ENCODE assay signal across 16 cellular contexts in the genomic region with DNA sequence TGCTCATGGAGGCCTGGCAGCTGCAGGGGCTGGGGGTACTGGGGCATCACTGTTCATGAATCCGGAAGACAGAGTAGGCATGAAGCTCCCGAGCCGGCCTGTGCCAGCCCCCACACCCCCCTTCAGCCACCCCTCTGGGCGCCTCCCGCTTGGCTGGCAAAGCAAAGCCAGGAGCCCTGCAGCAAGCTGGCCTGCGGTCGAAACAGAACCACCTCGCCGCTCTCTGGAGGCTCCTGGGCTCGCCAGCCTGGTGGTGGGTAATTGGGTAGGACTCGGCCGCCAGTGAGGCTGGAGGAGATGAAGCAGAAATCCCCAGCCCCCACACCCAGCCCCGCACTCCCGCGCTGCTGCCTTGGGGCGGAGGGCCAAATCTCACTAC.
A peak's percentile ranks its signal among the peaks of the same experiment; 100 is the strongest.
DNase-seq lines count a peak whose midpoint lies in the region; ATAC-seq and TF ChIP-seq lines count a peak whose summit lies in the region.
"Had no signal": no experiment of that assay in that cellular context is flagged by ENCODE, and none has a peak within 500 bp of the region (broad histone marks: within the 10 kb centered on the region; RNA-seq: fewer than 3 reads in every experiment).

No MANE protein-coding gene starts in this region.

- H3K79me2 ChIP-seq in GM23338 (replicated peaks; ENCODE audit: insufficient read depth) = no peaks in the 10 kb centered on the region

- ATAC-seq in GM23338 (no peak), left ventricle myocardium superior (no peak)
- ATAC-seq: K562 had no signal

- H3K27me3 ChIP-seq in BLaER1 (no peaks in the 10 kb centered on the region), GM23338 (ENCODE audit: insufficient read depth) (no peaks in the 10 kb centered on the region)

- peak overlapping the region; percentile 65 for H3K27ac Mint-ChIP-seq in GM23338
- H3K27ac Mint-ChIP-seq in nephron progenitor cell = no peak overlapping the region
- no peak overlapping the region for H3K27ac Mint-ChIP-seq in progenitor cell of endocrine pancreas

- no peak overlapping the region for H3K9ac ChIP-seq in BLaER1

- DNase-seq in GM23338 (ENCODE audit: low spot score) = no peak
- DNase-seq in left ventricle myocardium superior = peak; percentile 21
- DNase-seq in nephron progenitor cell = peak; percentile 2
- no peak for DNase-seq in DMS79 (lab: John Stamatoyannopoulos, UW)
- DNase-seq in stimulated activated CD4-positive, alpha-beta T cell treated with anti-CD3 and anti-CD28 coated beads, Interleukin-4, amount 100 ng/mL, for 4 hours = no peak
- no peak for DNase-seq in progenitor cell of endocrine pancreas (ENCODE audit: low spot score, unreplicated experiment)
- DNase-seq: C1 segment of cervical spinal cord; DMS79 treated with DMSO at 0.1 percent for 48 hours; NCI-H1105; NCI-H2081 treated with DMSO at 0.1 percent for 48 hours; NCI-H446 treated with DMSO at 0.1 percent for 48 hours; NCI-H69; NK-92 treated with Interleukin-12 subunit alpha and Interleukin-12 subunit beta, amount 100 ng/mL, for 24 hours; SIG-M5 had no signal

- 0 out of 2 replicates have a peak overlapping the region, but pooled peaks have one; percentile 59 for H2AFZ ChIP-seq in GM23338

- H4K20me1 ChIP-seq in BLaER1 (peaks cover 8% of the 10 kb centered on the region), GM23338 (replicated peaks; ENCODE audit: insufficient read depth) (no peaks in the 10 kb centered on the region)

- H3K36me3 Mint-ChIP-seq in GM23338 (ENCODE audit: low read depth) (peaks cover 8% of the 10 kb centered on the region; the same call in 2 of the 3 replicates), nephron progenitor cell (ENCODE audit: low read depth) (peaks cover 15% of the 10 kb centered on the region), progenitor cell of endocrine pancreas (ENCODE audit: insufficient read depth) (peaks cover 2% of the 10 kb centered on the region)

- TF ChIP-seq CTCF in GM23338 (conservative IDR thresholded peaks at IDR 0.05; ENCODE audit: low read depth in 2 of 2) (no peak), nephron progenitor cell (IDR thresholded peaks at IDR 0.05) (no peak), progenitor cell of endocrine pancreas (IDR thresholded peaks at IDR 0.05; ENCODE audit: unreplicated experiment) (no peak)

- H3K9me3 ChIP-seq in BLaER1 = peaks cover 21% of the 10 kb centered on the region

- H3K4me1 Mint-ChIP-seq in GM23338 (peaks cover 6% of the 10 kb centered on the region; the same call in 2 of the 3 replicates), nephron progenitor cell (peaks cover 57% of the 10 kb centered on the region), progenitor cell of endocrine pancreas (ENCODE audit: low read depth) (no peaks in the 10 kb centered on the region)

- H3K4me1 ChIP-seq in BLaER1 (peaks cover 43% of the 10 kb centered on the region), GM23338 (ENCODE audit: insufficient read depth) (no peaks in the 10 kb centered on the region)

- H3K9me2 ChIP-seq in GM23338 (ENCODE audit: insufficient read depth) = no peaks in the 10 kb centered on the region

- H3K27ac ChIP-seq in BLaER1 (no peak overlapping the region), GM23338 (ENCODE audit: low read depth) (no peak overlapping the region)

- H3F3A ChIP-seq in GM23338 (replicated peaks; ENCODE audit: low read depth) = no peaks in the 10 kb centered on the region

- H3K9me3 Mint-ChIP-seq in GM23338 = peaks cover 21% of the 10 kb centered on the region
- H3K9me3 Mint-ChIP-seq in nephron progenitor cell = peaks cover 25% of the 10 kb centered on the region
- H3K9me3 Mint-ChIP-seq in progenitor cell of endocrine pancreas (ENCODE audit: low read depth) = peaks cover 14% of the 10 kb centered on the region

- peak overlapping the region; percentile 75 for H3K4me2 ChIP-seq in BLaER1
- no peak overlapping the region for H3K4me2 ChIP-seq in GM23338

- H3K4me3 Mint-ChIP-seq in GM23338 (no peak overlapping the region), nephron progenitor cell (peak overlapping the region; percentile 38), progenitor cell of endocrine pancreas (ENCODE audit: low read depth) (no peak overlapping the region)

- H3K4me3 ChIP-seq in BLaER1 (no peak overlapping the region), GM23338 (no peak overlapping the region)
- H3K4me3 ChIP-seq: K562 had no signal

- H3K27me3 Mint-ChIP-seq in GM23338 (ENCODE audit: insufficient read depth, low read depth, poor library complexity) = peaks cover 13% of the 10 kb centered on the region
- H3K27me3 Mint-ChIP-seq in nephron progenitor cell (ENCODE audit: low read depth, poor library complexity) = peaks cover 12% of the 10 kb centered on the region
- no peaks in the 10 kb centered on the region for H3K27me3 Mint-ChIP-seq in progenitor cell of endocrine pancreas

- H3K36me3 ChIP-seq in BLaER1 = no peaks in the 10 kb centered on the region
- no peaks in the 10 kb centered on the region for H3K36me3 ChIP-seq in GM23338 (ENCODE audit: insufficient read depth)

- intact Hi-C loops in left ventricle myocardium superior (cut with micrococcal nuclease) = no loop called here

TF ChIP-seq in GM23338, 12 proteins besides CTCF, POLR2A, EP300 and RAD21 (continues in another document):
- TF ChIP-seq ZNF331 (CRISPR knock-in tag; IDR thresholded peaks at IDR 0.05; ENCODE audit: low read depth) (no peak), JUNB (IDR thresholded peaks at IDR 0.05; ENCODE audit: unreplicated experiment) (no peak), CREB1 (CRISPR knock-in tag; IDR thresholded peaks at IDR 0.05; ENCODE audit: low read depth) (no peak), NANOG (IDR thresholded peaks at IDR 0.05; ENCODE audit: borderline replicate concordance) (no peak), EZH2 (IDR thresholded peaks at IDR 0.05; ENCODE audit: low read depth, unreplicated experiment) (no peak), POLR2AphosphoS5 (IDR thresholded peaks at IDR 0.05; ENCODE audit: low read depth) (no peak), ZNF114 (CRISPR knock-in tag; IDR thresholded peaks at IDR 0.05) (no peak), STAT1 (IDR thresholded peaks at IDR 0.05; ENCODE audit: unreplicated experiment) (no peak), EZH2phosphoT487 (IDR thresholded peaks at IDR 0.05; ENCODE audit: unreplicated experiment) (no peak)
- TF ChIP-seq, protein P1, sequence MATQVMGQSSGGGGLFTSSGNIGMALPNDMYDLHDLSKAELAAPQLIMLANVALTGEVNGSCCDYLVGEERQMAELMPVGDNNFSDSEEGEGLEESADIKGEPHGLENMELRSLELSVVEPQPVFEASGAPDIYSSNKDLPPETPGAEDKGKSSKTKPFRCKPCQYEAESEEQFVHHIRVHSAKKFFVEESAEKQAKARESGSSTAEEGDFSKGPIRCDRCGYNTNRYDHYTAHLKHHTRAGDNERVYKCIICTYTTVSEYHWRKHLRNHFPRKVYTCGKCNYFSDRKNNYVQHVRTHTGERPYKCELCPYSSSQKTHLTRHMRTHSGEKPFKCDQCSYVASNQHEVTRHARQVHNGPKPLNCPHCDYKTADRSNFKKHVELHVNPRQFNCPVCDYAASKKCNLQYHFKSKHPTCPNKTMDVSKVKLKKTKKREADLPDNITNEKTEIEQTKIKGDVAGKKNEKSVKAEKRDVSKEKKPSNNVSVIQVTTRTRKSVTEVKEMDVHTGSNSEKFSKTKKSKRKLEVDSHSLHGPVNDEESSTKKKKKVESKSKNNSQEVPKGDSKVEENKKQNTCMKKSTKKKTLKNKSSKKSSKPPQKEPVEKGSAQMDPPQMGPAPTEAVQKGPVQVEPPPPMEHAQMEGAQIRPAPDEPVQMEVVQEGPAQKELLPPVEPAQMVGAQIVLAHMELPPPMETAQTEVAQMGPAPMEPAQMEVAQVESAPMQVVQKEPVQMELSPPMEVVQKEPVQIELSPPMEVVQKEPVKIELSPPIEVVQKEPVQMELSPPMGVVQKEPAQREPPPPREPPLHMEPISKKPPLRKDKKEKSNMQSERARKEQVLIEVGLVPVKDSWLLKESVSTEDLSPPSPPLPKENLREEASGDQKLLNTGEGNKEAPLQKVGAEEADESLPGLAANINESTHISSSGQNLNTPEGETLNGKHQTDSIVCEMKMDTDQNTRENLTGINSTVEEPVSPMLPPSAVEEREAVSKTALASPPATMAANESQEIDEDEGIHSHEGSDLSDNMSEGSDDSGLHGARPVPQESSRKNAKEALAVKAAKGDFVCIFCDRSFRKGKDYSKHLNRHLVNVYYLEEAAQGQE (IDR thresholded peaks at IDR 0.05; ENCODE audit: unreplicated experiment) = no peak
- TF ChIP-seq, protein P2, sequence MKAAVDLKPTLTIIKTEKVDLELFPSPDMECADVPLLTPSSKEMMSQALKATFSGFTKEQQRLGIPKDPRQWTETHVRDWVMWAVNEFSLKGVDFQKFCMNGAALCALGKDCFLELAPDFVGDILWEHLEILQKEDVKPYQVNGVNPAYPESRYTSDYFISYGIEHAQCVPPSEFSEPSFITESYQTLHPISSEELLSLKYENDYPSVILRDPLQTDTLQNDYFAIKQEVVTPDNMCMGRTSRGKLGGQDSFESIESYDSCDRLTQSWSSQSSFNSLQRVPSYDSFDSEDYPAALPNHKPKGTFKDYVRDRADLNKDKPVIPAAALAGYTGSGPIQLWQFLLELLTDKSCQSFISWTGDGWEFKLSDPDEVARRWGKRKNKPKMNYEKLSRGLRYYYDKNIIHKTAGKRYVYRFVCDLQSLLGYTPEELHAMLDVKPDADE (IDR thresholded peaks at IDR 0.05) = no peak

Comparison
In these comparisons a context has a peak if more than half of its experiments do, and no peak if none do; other contexts are left out.
1. DNase-seq: peak in left ventricle myocardium superior (single experiment) and nephron progenitor cell (single experiment); none in GM23338 (single experiment), DMS79 (single experiment), stimulated activated CD4-positive, alpha-beta T cell treated with anti-CD3 and anti-CD28 coated beads, Interleukin-4, amount 100 ng/mL, for 4 hours (0 of 2) and progenitor cell of endocrine pancreas (single experiment).